24 cellular contexts compared by ENCODE assay signal in genomic region chr5:170200876-170201275, GRCh38. TPM values are rescaled to one million over a fixed set of nuclear protein-coding genes. Genes with fewer than 3 reads are reported as not detected.
"Had no signal": no experiment of that assay in that cellular context is flagged by ENCODE, and none has a peak within 500 bp of the region (broad histone marks: within the 10 kb centered on the region; RNA-seq: fewer than 3 reads in every experiment).

No MANE protein-coding gene starts in this region.

- ATAC-seq: body of pancreas; left lobe of liver; naive thymus-derived CD8-positive, alpha-beta T cell; right cardiac atrium had no signal

- H3K36me3 Mint-ChIP-seq: activated naive CD8-positive, alpha-beta T cell treated with anti-CD3 and anti-CD28 coated beads, Interleukin-2, amount 10 ng/mL, durations not matched to agents 7 days and 5 days; naive thymus-derived CD8-positive, alpha-beta T cell had no signal

- DNase-seq: activated B cell treated with CpG ODN at 0.5 μM for 24 hours; activated CD4-positive, alpha-beta memory T cell treated with anti-CD3 and anti-CD28 coated beads, Interleukin-2, amount 10 ng/mL, durations not matched to agents 7 days and 5 days; activated CD4-positive, alpha-beta T cell treated with anti-CD3 and anti-CD28 coated beads for 48 hours; activated naive CD4-positive, alpha-beta T cell treated with Interleukin-2 at 50 U/mL for 16 hours; activated naive CD8-positive, alpha-beta T cell treated with anti-CD3 and anti-CD28 coated beads, Interleukin-2, amount 10 ng/mL, durations not matched to agents 7 days and 5 days; activated T-cell treated with anti-CD3 and anti-CD28 coated beads, Interleukin-2, amount 50 U/mL, for 1 hour; body of pancreas; central memory CD4-positive, alpha-beta T cell; dorsolateral prefrontal cortex; mammary epithelial cell; naive thymus-derived CD8-positive, alpha-beta T cell; right cardiac atrium; stimulated activated CD4-positive, alpha-beta T cell treated with anti-CD3 and anti-CD28 coated beads, Interleukin-2, amount 100 ng/mL, for 24 hours; trophoblast cell had no signal

- H3K27ac ChIP-seq: body of pancreas, dorsolateral prefrontal cortex, prostate gland had no signal

- H3K27ac Mint-ChIP-seq: activated B cell treated with CpG ODN at 0.5 μM for 24 hours; activated CD4-positive, alpha-beta memory T cell treated with anti-CD3 and anti-CD28 coated beads, Interleukin-2, amount 10 ng/mL, durations not matched to agents 7 days and 5 days; activated naive CD8-positive, alpha-beta T cell treated with anti-CD3 and anti-CD28 coated beads, Interleukin-2, amount 10 ng/mL, durations not matched to agents 7 days and 5 days; activated T-helper 2 cell treated with anti-CD3 and anti-CD28 coated beads, Interferon-gamma antibody, Interleukin-2, Interleukin-4, amounts not matched to agents 10 μg/mL and 5 μg/mL and 100 μg/mL, durations not matched to agents 14 hours and 24 hours and 36 hours; naive thymus-derived CD8-positive, alpha-beta T cell; stimulated activated naive CD8-positive, alpha-beta T cell treated with anti-CD3 and anti-CD28 coated beads, Interleukin-15, Interleukin-2, amounts not matched to agents 100 ng/mL and 50 ng/mL, for 24 hours; T-helper 1 cell treated with Interleukin-12 subunit alpha and Interleukin-12 subunit beta and Interleukin-4 antibody, amounts not matched to agents 30 μg/mL and 1 μg/mL, for 36 hours had no signal

- H3K4me1 ChIP-seq: body of pancreas, prostate gland had no signal

- H3K27me3 ChIP-seq: body of pancreas had no signal

- H3K4me1 Mint-ChIP-seq: activated B cell treated with CpG ODN at 0.5 μM for 24 hours; activated CD4-positive, alpha-beta memory T cell treated with anti-CD3 and anti-CD28 coated beads, Interleukin-2, amount 10 ng/mL, durations not matched to agents 7 days and 5 days; activated naive CD8-positive, alpha-beta T cell treated with anti-CD3 and anti-CD28 coated beads, Interleukin-2, amount 10 ng/mL, durations not matched to agents 7 days and 5 days had no signal

- H3K4me3 Mint-ChIP-seq: activated B cell treated with CpG ODN at 0.5 μM for 24 hours; activated CD4-positive, alpha-beta memory T cell treated with anti-CD3 and anti-CD28 coated beads, Interleukin-2, amount 10 ng/mL, durations not matched to agents 7 days and 5 days; activated naive CD8-positive, alpha-beta T cell treated with anti-CD3 and anti-CD28 coated beads, Interleukin-2, amount 10 ng/mL, durations not matched to agents 7 days and 5 days; naive thymus-derived CD8-positive, alpha-beta T cell; stimulated activated naive CD8-positive, alpha-beta T cell treated with anti-CD3 and anti-CD28 coated beads, Interleukin-15, Interleukin-2, amounts not matched to agents 100 ng/mL and 50 ng/mL, for 24 hours; T-helper 1 cell treated with Interleukin-12 subunit alpha and Interleukin-12 subunit beta and Interleukin-4 antibody, amounts not matched to agents 30 μg/mL and 1 μg/mL, for 36 hours had no signal

- H3K4me3 ChIP-seq: body of pancreas, dorsolateral prefrontal cortex, prostate gland had no signal

- H3K36me3 ChIP-seq: prostate gland had no signal

- H3K9me3 ChIP-seq: body of pancreas, prostate gland had no signal

- H3K9me3 Mint-ChIP-seq: activated B cell treated with CpG ODN at 0.5 μM for 24 hours; activated CD4-positive, alpha-beta memory T cell treated with anti-CD3 and anti-CD28 coated beads, Interleukin-2, amount 10 ng/mL, durations not matched to agents 7 days and 5 days; activated naive CD8-positive, alpha-beta T cell treated with anti-CD3 and anti-CD28 coated beads, Interleukin-2, amount 10 ng/mL, durations not matched to agents 7 days and 5 days; activated T-helper 2 cell treated with anti-CD3 and anti-CD28 coated beads, Interferon-gamma antibody, Interleukin-2, Interleukin-4, amounts not matched to agents 10 μg/mL and 5 μg/mL and 100 μg/mL, durations not matched to agents 14 hours and 24 hours and 36 hours; naive thymus-derived CD8-positive, alpha-beta T cell; stimulated activated naive CD8-positive, alpha-beta T cell treated with anti-CD3 and anti-CD28 coated beads, Interleukin-15, Interleukin-2, amounts not matched to agents 100 ng/mL and 50 ng/mL, for 24 hours; T-helper 1 cell treated with Interleukin-12 subunit alpha and Interleukin-12 subunit beta and Interleukin-4 antibody, amounts not matched to agents 30 μg/mL and 1 μg/mL, for 36 hours had no signal

RNA-seq across cellular contexts. Expression of gene C5orf58, which starts 31.9 kb away (rescaled TPM):
- total RNA-seq: activated B cell treated with CpG ODN at 0.5 μM for 24 hours; activated CD4-positive, alpha-beta memory T cell treated with anti-CD3 and anti-CD28 coated beads, Interleukin-2, amount 10 ng/mL, durations not matched to agents 7 days and 5 days; activated naive CD8-positive, alpha-beta T cell treated with anti-CD3 and anti-CD28 coated beads, Interleukin-2, amount 10 ng/mL, durations not matched to agents 7 days and 5 days; activated T-helper 2 cell treated with anti-CD3 and anti-CD28 coated beads, Interferon-gamma antibody, Interleukin-2, Interleukin-4, amounts not matched to agents 10 μg/mL and 5 μg/mL and 100 μg/mL, durations not matched to agents 14 hours and 24 hours and 36 hours; body of pancreas; epithelial cell of proximal tubule; frontal cortex; left lobe of liver; mammary epithelial cell; naive thymus-derived CD8-positive, alpha-beta T cell; osteocyte; skeletal muscle tissue; temporal lobe had no signal
